ENCODE assay signal across 8 cellular contexts in the genomic region with DNA sequence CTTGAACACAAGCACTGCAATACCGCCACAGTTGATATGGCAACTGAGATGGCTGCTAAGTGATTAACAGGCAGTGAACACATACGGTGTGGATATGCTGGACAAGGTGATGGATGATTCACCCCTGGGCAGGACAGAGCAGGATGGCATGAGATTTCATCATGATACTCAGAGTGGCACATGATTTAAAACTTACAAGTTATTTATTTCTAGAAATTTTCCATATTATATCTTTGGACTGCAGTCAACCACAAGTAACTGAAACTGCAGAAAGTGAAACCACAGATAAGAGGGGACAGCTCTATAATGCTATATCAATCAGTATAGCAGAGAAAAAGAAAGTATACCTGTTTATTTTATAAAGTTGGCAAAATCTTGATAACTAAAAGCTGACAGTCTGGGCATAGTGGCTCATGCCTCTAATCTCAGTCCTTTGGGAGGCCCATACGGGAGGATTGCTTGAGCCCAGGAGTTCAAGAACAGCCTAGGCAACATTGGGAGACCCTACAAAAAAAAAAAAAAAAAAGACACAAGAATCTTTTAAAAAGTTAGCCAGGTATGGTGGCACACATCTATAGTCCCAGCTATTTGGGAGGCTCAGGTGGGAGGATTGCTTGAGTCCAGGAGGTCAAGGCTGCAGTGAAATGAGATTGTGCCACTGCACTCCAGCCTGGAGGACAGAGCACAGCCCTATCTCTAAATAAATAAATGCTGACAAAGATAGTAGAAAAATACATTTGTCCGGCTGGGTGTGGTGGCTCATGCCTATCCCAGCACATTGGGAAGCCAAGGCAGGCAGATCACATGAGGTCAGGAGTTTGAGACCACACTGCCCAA. TPM values are rescaled to one million over a fixed set of nuclear protein-coding genes. Genes with fewer than 3 reads are reported as not detected.
DNase-seq lines count a peak whose midpoint lies in the region; ATAC-seq and TF ChIP-seq lines count a peak whose summit lies in the region.

No MANE protein-coding gene starts in this region.

- no peak overlapping the region for H3K4me3 Mint-ChIP-seq in activated naive CD4-positive, alpha-beta T cell treated with anti-CD3 and anti-CD28 coated beads, Interleukin-2, amount 10 ng/mL, durations not matched to agents 7 days and 5 days
- H3K4me3 Mint-ChIP-seq in progenitor cell of endocrine pancreas (ENCODE audit: low read depth): no peak overlapping the region

- no peak for TF ChIP-seq CTCF in IMR-90 (conservative IDR thresholded peaks at IDR 0.05; ENCODE audit: low read depth, low read length)
- TF ChIP-seq CTCF in sigmoid colon (IDR thresholded peaks at IDR 0.05): no peak
- no peak for TF ChIP-seq CTCF in progenitor cell of endocrine pancreas (IDR thresholded peaks at IDR 0.05; ENCODE audit: unreplicated experiment)

- no peak overlapping the region; the same call in 1 of the 2 replicates for H3K9ac ChIP-seq in IMR-90 (ENCODE audit: low read depth, low read length)
- peak overlapping the region; percentile 46 for H3K9ac ChIP-seq in mesenchymal stem cell (ENCODE audit: low read length)

- H2AK5ac ChIP-seq in IMR-90 (ENCODE audit: low read depth, low read length) (no peak overlapping the region; the same call in 1 of the 2 replicates), mesenchymal stem cell (ENCODE audit: low read length, severe bottlenecking) (peak overlapping the region; percentile 36)

- no peak for TF ChIP-seq POLR2A in IMR-90 (IDR thresholded peaks at IDR 0.05; ENCODE audit: low read depth, low read length)
- TF ChIP-seq POLR2A in sigmoid colon (IDR thresholded peaks at IDR 0.05): no peak

- H3K9me1 ChIP-seq in IMR-90 (ENCODE audit: insufficient read depth, low read length): peaks cover 4% of the 10 kb centered on the region

- H3K27ac ChIP-seq in IMR-90 (ENCODE audit: insufficient read depth, low read length) (no peak overlapping the region), mesenchymal stem cell (ENCODE audit: low read length, poor library complexity, severe bottlenecking) (peak overlapping the region; percentile 62), sigmoid colon (no peak overlapping the region)

- no peak for TF ChIP-seq EP300 in sigmoid colon (IDR thresholded peaks at IDR 0.05)

- dilution Hi-C loops in IMR-90 (cut with HindIII; ENCODE audit: low sequenced_read_pairs, unreplicated experiment): no loop called here

- no TSS peak for BruUV-seq in IMR-90 (replicated peaks; lab: Mats Ljungman, UMichigan)

- POLR2A ChIA-PET in IMR-90 (lab: Charles Lee; ENCODE audit: unreplicated experiment): interaction anchor here (0.5 kb wide), 1 partner anchor 8 kb away, joined by 28 read pairs; no protein-coding TSS in a partner anchor

- intact Hi-C loops in IMR-90 (cut with micrococcal nuclease) (loop anchor here (10.0 kb wide), 1 partner anchor 67 kb away; no protein-coding TSS in a partner anchor), sigmoid colon (cut with DNase I) (no loop called here)

- ATAC-seq in IMR-90 (ENCODE audit: low read depth) (peak; percentile 69), GM21367 (IDR thresholded peaks at IDR 0.05; ENCODE audit: unreplicated experiment) (no peak)

- H4K91ac ChIP-seq in IMR-90 (ENCODE audit: insufficient read depth, low read depth, low read length) (no peak overlapping the region), mesenchymal stem cell (ENCODE audit: low read length) (no peak overlapping the region)

- no peak overlapping the region for H3K18ac ChIP-seq in IMR-90 (ENCODE audit: low read depth, low read length)
- no peak overlapping the region for H3K18ac ChIP-seq in mesenchymal stem cell (ENCODE audit: low read depth in 1 of 2, low read length in 2 of 2)

- no peaks in the 10 kb centered on the region for H3K27me3 Mint-ChIP-seq in activated naive CD4-positive, alpha-beta T cell treated with anti-CD3 and anti-CD28 coated beads, Interleukin-2, amount 10 ng/mL, durations not matched to agents 7 days and 5 days
- no peaks in the 10 kb centered on the region for H3K27me3 Mint-ChIP-seq in progenitor cell of endocrine pancreas

- in situ Hi-C loops in IMR-90 (cut with MboI; ENCODE audit: low sequenced_read_pairs): no loop called here

- H2BK12ac ChIP-seq in mesenchymal stem cell (ENCODE audit: low read length in 2 of 2): no peak overlapping the region

- H3K9me3 ChIP-seq in IMR-90 (ENCODE audit: control insufficient read depth, insufficient read depth, low read length) (no peaks in the 10 kb centered on the region), mesenchymal stem cell (ENCODE audit: control insufficient read depth, low read length) (no peaks in the 10 kb centered on the region), sigmoid colon (no peaks in the 10 kb centered on the region)

- WGBS in IMR-90 (ENCODE audit: extremely low coverage in 2 of 2, insufficient read length in 1 of 2), 2 experiments: no CpG with 5 or more reads among the region's 4 CpGs
- WGBS in mesenchymal stem cell: 53% methylated on average over 4 of the region's 4 CpGs
- 45 to 64% methylated on average over 4 of the region's 4 CpGs for WGBS in sigmoid colon, 2 donors

- peak overlapping the region in 1 of 2 experiments; percentile 32; a peak in 1 of 4 replicates for H4K8ac ChIP-seq in IMR-90 (ENCODE audit: low read depth in 2 of 2, low read length in 2 of 2)
- H4K8ac ChIP-seq in mesenchymal stem cell (ENCODE audit: low read length): no peak overlapping the region

- no peak overlapping the region for H3K56ac ChIP-seq in IMR-90 (ENCODE audit: extremely low read depth, insufficient read depth, low read length)

- H3K4me1 ChIP-seq in IMR-90 (ENCODE audit: control insufficient read depth, insufficient read depth, low read length) (no peaks in the 10 kb centered on the region), mesenchymal stem cell (ENCODE audit: control insufficient read depth, insufficient read depth, low read depth, low read length) (peaks cover 7% of the 10 kb centered on the region), sigmoid colon (peaks cover 0 to 5% (median 0%) of the 10 kb centered on the region in 4 donors)

- no peak overlapping the region for H2AFZ ChIP-seq in IMR-90 (replicated peaks; ENCODE audit: low read length, poor library complexity)
- H2AFZ ChIP-seq in mesenchymal stem cell (ENCODE audit: low read depth, low read length): no peak overlapping the region

- H3K4me1 Mint-ChIP-seq in activated naive CD4-positive, alpha-beta T cell treated with anti-CD3 and anti-CD28 coated beads, Interleukin-2, amount 10 ng/mL, durations not matched to agents 7 days and 5 days: peaks cover 10% of the 10 kb centered on the region
- H3K4me1 Mint-ChIP-seq in progenitor cell of endocrine pancreas (ENCODE audit: low read depth): peaks cover 19% of the 10 kb centered on the region

- H3K4me2 ChIP-seq in IMR-90 (ENCODE audit: low read depth, low read length) (peak overlapping the region; percentile 96), mesenchymal stem cell (ENCODE audit: low read length, poor library complexity, severe bottlenecking) (no peak overlapping the region)

- no peaks in the 10 kb centered on the region for H3K36me3 Mint-ChIP-seq in activated naive CD4-positive, alpha-beta T cell treated with anti-CD3 and anti-CD28 coated beads, Interleukin-2, amount 10 ng/mL, durations not matched to agents 7 days and 5 days
- peaks cover 2% of the 10 kb centered on the region for H3K36me3 Mint-ChIP-seq in progenitor cell of endocrine pancreas (ENCODE audit: insufficient read depth)

- no peak overlapping the region; the same call in 1 of the 2 replicates for H2BK120ac ChIP-seq in IMR-90 (ENCODE audit: low read depth, low read length)
- H2BK120ac ChIP-seq in mesenchymal stem cell (ENCODE audit: low read depth, low read length): no peak overlapping the region

- H3K36me3 ChIP-seq in IMR-90 (ENCODE audit: control insufficient read depth, insufficient read depth, low read length) (no peaks in the 10 kb centered on the region), mesenchymal stem cell (ENCODE audit: control insufficient read depth in 1 of 2, insufficient read depth in 2 of 2, low read depth in 1 of 2, low read length in 2 of 2) (peaks cover 0 to 2% of the 10 kb centered on the region in 2 experiments), sigmoid colon (no peaks in the 10 kb centered on the region)

- no peaks in the 10 kb centered on the region for H4K20me1 ChIP-seq in IMR-90 (ENCODE audit: insufficient read depth, low read length)

- H4K5ac ChIP-seq in IMR-90 (ENCODE audit: low read depth, low read length): no peak overlapping the region

- H3K27me3 ChIP-seq in IMR-90 (ENCODE audit: control insufficient read depth, insufficient read depth, low read length) (no peaks in the 10 kb centered on the region), mesenchymal stem cell (ENCODE audit: control insufficient read depth in 1 of 2, insufficient read depth in 1 of 2, low read length in 2 of 2) (no peaks in the 10 kb centered on the region), sigmoid colon (no peaks in the 10 kb centered on the region)

- H2BK15ac ChIP-seq in IMR-90 (ENCODE audit: low read depth, low read length) (no peak overlapping the region), mesenchymal stem cell (ENCODE audit: low read depth, poor library complexity, severe bottlenecking) (no peak overlapping the region)

- H3K79me1 ChIP-seq in IMR-90 (ENCODE audit: low read depth in 1 of 2, low read length in 2 of 2) (peaks cover 21 to 57% of the 10 kb centered on the region in 2 experiments; a peak in 3 of 4 replicates), mesenchymal stem cell (replicated peaks; ENCODE audit: low read length, poor library complexity, severe bottlenecking) (peaks cover 9% of the 10 kb centered on the region)

- H3K4me3 ChIP-seq in IMR-90 (ENCODE audit: insufficient read depth, low read depth, low read length): no peak overlapping the region
- no peak overlapping the region for H3K4me3 ChIP-seq in mesenchymal stem cell (ENCODE audit: insufficient read depth in 1 of 2, low read depth in 1 of 2, low read length in 2 of 2)
- no peak overlapping the region for H3K4me3 ChIP-seq in sigmoid colon

- no peak overlapping the region for H2AK9ac ChIP-seq in IMR-90 (replicated peaks; ENCODE audit: low read depth, low read length, poor library complexity)

- peak overlapping the region; percentile 81; the same call in 1 of the 2 replicates for H3K23ac ChIP-seq in IMR-90 (ENCODE audit: low read depth, low read length)
- H3K23ac ChIP-seq in mesenchymal stem cell (ENCODE audit: low read length in 2 of 2): no peak overlapping the region

- peak overlapping the region; percentile 69 for H3K27ac Mint-ChIP-seq in activated naive CD4-positive, alpha-beta T cell treated with anti-CD3 and anti-CD28 coated beads, Interleukin-2, amount 10 ng/mL, durations not matched to agents 7 days and 5 days
- H3K27ac Mint-ChIP-seq in progenitor cell of endocrine pancreas: no peak overlapping the region

- H3K9me3 Mint-ChIP-seq in activated naive CD4-positive, alpha-beta T cell treated with anti-CD3 and anti-CD28 coated beads, Interleukin-2, amount 10 ng/mL, durations not matched to agents 7 days and 5 days: no peaks in the 10 kb centered on the region
- no peaks in the 10 kb centered on the region for H3K9me3 Mint-ChIP-seq in progenitor cell of endocrine pancreas (ENCODE audit: low read depth)

- DNase-seq in EH (ENCODE audit: low read depth) (peak; percentile 75), IMR-90 (peak; percentile 65), mesenchymal stem cell (peak; percentile 81), midbrain (lab: John Stamatoyannopoulos, UW) (no peak), sigmoid colon (no peak), progenitor cell of endocrine pancreas (ENCODE audit: low spot score, unreplicated experiment) (no peak)
- no peak for DNase-seq in activated naive CD4-positive, alpha-beta T cell treated with anti-CD3 and anti-CD28 coated beads, Interleukin-2, amount 10 ng/mL, durations not matched to agents 7 days and 5 days

- H3K4ac ChIP-seq in IMR-90 (ENCODE audit: low read depth, low read length) (peak overlapping the region; percentile 68; the same call in 1 of the 2 replicates), mesenchymal stem cell (ENCODE audit: low read depth in 1 of 2, low read length in 2 of 2) (no peak overlapping the region)

- CTCF ChIA-PET in IMR-90 (lab: Yijun Ruan, JAX): no interaction called here
- CTCF ChIA-PET in activated naive CD4-positive, alpha-beta T cell treated with anti-CD3 and anti-CD28 coated beads, Interleukin-2, amount 10 ng/mL, durations not matched to agents 7 days and 5 days (lab: Charles Lee): no interaction called here

- no peak for TF ChIP-seq RAD21 in IMR-90 (IDR thresholded peaks at IDR 0.05; ENCODE audit: low read length)

- no peak overlapping the region for H2BK20ac ChIP-seq in IMR-90 (ENCODE audit: low read depth, low read length)

- H2BK5ac ChIP-seq in IMR-90 (ENCODE audit: low read depth, low read length, poor library complexity, severe bottlenecking): no peak overlapping the region
- H2BK5ac ChIP-seq in mesenchymal stem cell (ENCODE audit: low read depth, low read length, poor library complexity, severe bottlenecking): no peak overlapping the region

- H3K14ac ChIP-seq in IMR-90 (replicated peaks; ENCODE audit: low read depth, low read length) (peak overlapping the region; percentile 86), mesenchymal stem cell (ENCODE audit: low read length in 2 of 2) (no peak overlapping the region)

RNA-seq across cellular contexts. Expression of gene PHACTR4, which starts 48.1 kb away (rescaled TPM):
- 6.9 and 7.5 TPM in 2 replicates for total RNA-seq in IMR-90 (2012; rRNA removed)
- polyA plus RNA-seq in IMR-90 (2012; rRNA removed): 13.8 and 15.0 TPM in 2 replicates
- 4.2 and 7.4 TPM in 2 replicates for polyA plus RNA-seq in IMR-90 (2012; cell fraction: cytosol; rRNA removed)
- polyA plus RNA-seq in IMR-90 (2012; cell fraction: nucleus; rRNA removed; ENCODE audit: low replicate concordance): 6.5 and 21.4 TPM in 2 replicates
- 21.5 TPM for polyA plus RNA-seq in mesenchymal stem cell (2013, experiment 1 of 2)
- 20.8 TPM for polyA plus RNA-seq in mesenchymal stem cell (2013, experiment 2 of 2)
- 10 to 100 TPM; 35.2 to 57.4 (median 38.4) TPM for total RNA-seq in sigmoid colon
- 10 to 100 TPM; 21.6 to 31.9 (median 24.4) TPM for polyA plus RNA-seq in sigmoid colon
- 74.6 and 80.6 TPM in 2 replicates for total RNA-seq in progenitor cell of endocrine pancreas

Comparison
In these comparisons a context has a peak if more than half of its experiments do, and no peak if none do; other contexts are left out.
1. DNase-seq: peak in EH (single experiment), IMR-90 (single experiment) and mesenchymal stem cell (single experiment); none in activated naive CD4-positive, alpha-beta T cell treated with anti-CD3 and anti-CD28 coated beads, Interleukin-2, amount 10 ng/mL, durations not matched to agents 7 days and 5 days (single experiment), midbrain (single experiment), sigmoid colon (single experiment) and progenitor cell of endocrine pancreas (single experiment).